25 cellular contexts compared by ENCODE assay signal in genomic region chr11:78384231-78384630, GRCh38.
"Had no signal": no experiment of that assay in that cellular context is flagged by ENCODE, and none has a peak within 500 bp of the region (broad histone marks: within the 10 kb centered on the region; RNA-seq: fewer than 3 reads in every experiment).

No MANE protein-coding gene starts in this region.

- H3K4me1 Mint-ChIP-seq: activated T-helper 17 cell treated with anti-CD3 and anti-CD28 coated beads, Interleukin-2, amount 50 U/mL, for 72 hours; T-helper 17 cell had no signal

- ATAC-seq: activated CD4-positive, CD25-positive, alpha-beta regulatory T cell treated with anti-CD3 and anti-CD28 coated beads, Interleukin-2, amount 50 U/mL, for 24 hours; activated CD8-positive, alpha-beta T cell treated with anti-CD3 and anti-CD28 coated beads for 36 hours; activated T-cell treated with anti-CD3 and anti-CD28 coated beads, Interleukin-2, amount 50 U/mL, for 4 hours; activated T-helper 17 cell treated with anti-CD3 and anti-CD28 coated beads, Interleukin-2, amount 50 U/mL, for 72 hours; body of pancreas; esophagus mucosa; T-helper 17 cell had no signal

- H3K4me1 ChIP-seq: body of pancreas had no signal

- H3K27ac ChIP-seq: body of pancreas, WERI-Rb-1 had no signal

- H3K27me3 Mint-ChIP-seq: activated B cell treated with CpG ODN at 0.5 μM for 24 hours; activated CD8-positive, alpha-beta T cell treated with anti-CD3 and anti-CD28 coated beads for 36 hours; activated T-helper 17 cell treated with anti-CD3 and anti-CD28 coated beads, Interleukin-2, amount 50 U/mL, for 72 hours; T-helper 17 cell had no signal

- H3K4me3 ChIP-seq: body of pancreas had no signal

- H3K27me3 ChIP-seq: body of pancreas had no signal

- DNase-seq: activated B cell treated with CpG ODN at 0.5 μM for 24 hours; activated CD4-positive, alpha-beta T cell treated with anti-CD3 and anti-CD28 coated beads for 48 hours; activated CD4-positive, alpha-beta T cell treated with anti-CD3 and anti-CD28 coated beads, Interleukin-2, amount 50 U/mL, for 1 hour; activated CD4-positive, alpha-beta T cell treated with anti-CD3 and anti-CD28 coated beads, Interleukin-2, amount 50 U/mL, for 48 hours; activated CD8-positive, alpha-beta memory T cell treated with anti-CD3 and anti-CD28 coated beads for 24 hours; activated CD8-positive, alpha-beta T cell treated with anti-CD3 and anti-CD28 coated beads for 36 hours; activated effector memory CD4-positive, alpha-beta T cell treated with Interleukin-2 at 50 U/mL for 16 hours; activated gamma-delta T cell treated with Interleukin-2 at 50 U/mL for 16 hours; activated naive CD4-positive, alpha-beta T cell treated with anti-CD3 and anti-CD28 coated beads, Interleukin-2, amount 50 U/mL, for 16 hours; activated naive CD4-positive, alpha-beta T cell treated with Interleukin-2 at 50 U/mL for 16 hours; activated T-cell treated with anti-CD3 and anti-CD28 coated beads, Interleukin-2, amount 50 U/mL, for 4 hours; amniotic stem cell; aorta; body of pancreas; cortex of kidney; effector CD8-positive, alpha-beta T cell; foreskin fibroblast; T-helper 17 cell; T1000; WERI-Rb-1 had no signal

- H3K9me3 ChIP-seq: body of pancreas had no signal

- H3K4me3 Mint-ChIP-seq: activated B cell treated with CpG ODN at 0.5 μM for 24 hours; activated CD8-positive, alpha-beta T cell treated with anti-CD3 and anti-CD28 coated beads for 36 hours; activated naive CD8-positive, alpha-beta T cell; activated T-cell treated with anti-CD3 and anti-CD28 coated beads, Interleukin-2, amount 50 U/mL, for 4 hours; activated T-helper 17 cell treated with anti-CD3 and anti-CD28 coated beads, Interleukin-2, amount 50 U/mL, for 72 hours; T-helper 17 cell; T-helper 2 cell treated with Interferon-gamma antibody and Interleukin-4, amounts not matched to agents 5 μg/mL and 100 μg/mL, for 36 hours had no signal

- H3K27ac Mint-ChIP-seq: activated B cell treated with CpG ODN at 0.5 μM for 24 hours; activated CD8-positive, alpha-beta T cell treated with anti-CD3 and anti-CD28 coated beads for 36 hours; activated naive CD8-positive, alpha-beta T cell; activated T-helper 17 cell treated with anti-CD3 and anti-CD28 coated beads, Interleukin-2, amount 50 U/mL, for 72 hours; T-helper 17 cell; T-helper 2 cell treated with Interferon-gamma antibody and Interleukin-4, amounts not matched to agents 5 μg/mL and 100 μg/mL, for 36 hours had no signal

- H3K36me3 ChIP-seq: WERI-Rb-1 had no signal
